In the genomic region with DNA sequence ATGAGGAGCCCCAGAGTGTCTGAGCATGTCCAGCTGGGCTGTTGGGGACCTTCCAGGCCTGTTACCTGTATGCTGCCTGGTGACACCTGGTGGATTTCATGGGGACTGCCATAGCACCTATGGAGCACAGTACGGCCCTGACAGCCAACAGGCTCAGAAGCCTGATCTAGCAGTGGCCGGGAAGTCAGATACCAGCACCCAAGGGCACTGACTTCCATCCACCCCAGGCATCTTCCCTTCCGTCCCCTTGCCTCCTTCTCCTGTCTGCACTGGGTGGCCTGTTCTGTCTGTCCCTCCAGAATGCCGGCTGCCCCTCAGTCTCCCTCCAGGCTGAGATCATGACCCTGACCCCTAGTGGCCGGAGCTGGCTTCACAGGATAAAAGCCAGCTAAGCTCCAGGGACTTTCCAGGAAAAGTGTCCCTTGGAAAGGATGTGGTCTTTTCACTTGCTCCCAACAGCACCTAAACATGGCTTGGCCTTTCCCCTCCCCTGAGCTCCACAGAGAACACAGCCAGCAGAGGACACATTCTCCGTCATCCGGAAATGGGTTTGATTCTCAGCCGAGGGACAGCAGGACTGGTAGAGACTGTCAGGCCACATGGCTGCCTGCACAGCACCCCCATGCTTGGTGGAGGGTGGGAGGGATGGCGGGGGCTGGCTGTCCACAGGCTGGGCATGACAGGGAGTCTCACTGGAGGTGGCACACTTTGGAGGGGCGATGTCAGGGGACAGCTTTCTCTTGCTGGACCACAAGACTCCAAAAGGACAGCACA, we compare ENCODE assay signal across 8 cellular contexts. TPM values are rescaled to one million over a fixed set of nuclear protein-coding genes. Genes with fewer than 3 reads are reported as not detected.
A peak's percentile ranks its signal among the peaks of the same experiment; 100 is the strongest.
DNase-seq lines count a peak whose midpoint lies in the region; ATAC-seq and TF ChIP-seq lines count a peak whose summit lies in the region.

No MANE protein-coding gene starts in this region.

- H3K9me2 ChIP-seq in neural cell (ENCODE audit: insufficient read depth, low read length) = no peaks in the 10 kb centered on the region

- peaks cover 14% of the 10 kb centered on the region for H3K4me1 Mint-ChIP-seq in activated CD8-positive, alpha-beta T cell treated with anti-CD3 and anti-CD28 coated beads, Interleukin-2, amount 10 ng/mL, durations not matched to agents 7 days and 5 days (ENCODE audit: low read depth)

- no peaks in the 10 kb centered on the region for H3K9me3 Mint-ChIP-seq in activated CD8-positive, alpha-beta T cell treated with anti-CD3 and anti-CD28 coated beads, Interleukin-2, amount 10 ng/mL, durations not matched to agents 7 days and 5 days (ENCODE audit: insufficient read depth)

- H3K36me3 ChIP-seq in neural cell (ENCODE audit: insufficient read depth, low read length) (no peaks in the 10 kb centered on the region), thymus (ENCODE audit: control insufficient read depth, insufficient read depth) (peaks cover 13% of the 10 kb centered on the region)

- H3K4me2 ChIP-seq in neural cell (ENCODE audit: low read length) = no peak overlapping the region

- no peaks in the 10 kb centered on the region for H3K27me3 ChIP-seq in neural cell (ENCODE audit: insufficient read depth, low read depth, low read length)
- H3K27me3 ChIP-seq in thymus (ENCODE audit: control insufficient read depth, insufficient read depth) = no peaks in the 10 kb centered on the region

- peak; percentile 87 for ATAC-seq in GM19397 (IDR thresholded peaks at IDR 0.05; ENCODE audit: unreplicated experiment)
- ATAC-seq in activated CD8-positive, alpha-beta T cell treated with anti-CD3 and anti-CD28 coated beads, Interleukin-2, amount 10 ng/mL, durations not matched to agents 7 days and 5 days = peak; percentile 84
- ATAC-seq in esophagus mucosa = peak; percentile 74

- no peaks in the 10 kb centered on the region for H3F3A ChIP-seq in neural cell (ENCODE audit: insufficient read depth, low read length, poor library complexity, severe bottlenecking)

- peak overlapping the region; percentile 20 for H3K9ac ChIP-seq in neural cell (ENCODE audit: low read length)

- peaks cover 23% of the 10 kb centered on the region for H3K36me3 Mint-ChIP-seq in activated CD8-positive, alpha-beta T cell treated with anti-CD3 and anti-CD28 coated beads, Interleukin-2, amount 10 ng/mL, durations not matched to agents 7 days and 5 days (ENCODE audit: low read depth)

- POLR2A ChIA-PET in activated CD8-positive, alpha-beta T cell treated with anti-CD3 and anti-CD28 coated beads, Interleukin-2, amount 10 ng/mL, durations not matched to agents 7 days and 5 days (lab: Charles Lee) = interaction anchor here (3.0 kb wide), 1 partner anchor 9 kb away, joined by 24 read pairs; a partner anchor contains a TSS

- H3K79me2 ChIP-seq in neural cell (replicated peaks; ENCODE audit: insufficient read depth, low read length) = no peaks in the 10 kb centered on the region

- H3K4me3 ChIP-seq in neural cell (ENCODE audit: low read length) (peak overlapping the region; percentile 52), thymus (ENCODE audit: low read length) (peak overlapping the region; percentile 28)

- 40% methylated on average over 10 of the region's 10 CpGs for WGBS in thymus

- CTCF ChIA-PET in activated CD8-positive, alpha-beta T cell treated with anti-CD3 and anti-CD28 coated beads, Interleukin-2, amount 10 ng/mL, durations not matched to agents 7 days and 5 days (lab: Charles Lee) = interaction anchor here (0.6 to 3.3 kb wide), 18 partner anchors 8 to 629 kb away, joined by 3 to 57 read pairs (median 4); a partner anchor contains a TSS

- no peak overlapping the region for H3K27ac ChIP-seq in neural cell (ENCODE audit: low read length)
- H3K27ac ChIP-seq in thymus (ENCODE audit: low read depth) = peak overlapping the region; percentile 8

- H3K27me3 Mint-ChIP-seq in activated CD8-positive, alpha-beta T cell treated with anti-CD3 and anti-CD28 coated beads, Interleukin-2, amount 10 ng/mL, durations not matched to agents 7 days and 5 days (ENCODE audit: low read depth) = peaks cover 5% of the 10 kb centered on the region

- H3K4me1 ChIP-seq in thymus (ENCODE audit: control insufficient read depth, insufficient read depth, low read length) = no peaks in the 10 kb centered on the region

- H3K9me3 ChIP-seq in neural cell (ENCODE audit: low read length) (no peaks in the 10 kb centered on the region), thymus (ENCODE audit: control insufficient read depth) (no peaks in the 10 kb centered on the region)

- in situ Hi-C loops in ACHN (cut with HindIII; ENCODE audit: low pct_ligation_motif_present, low pct_unique_long_range_greater_than_20kb, low sequenced_read_pairs) = no loop called here

- peak; percentile 76 for TF ChIP-seq RAD21 in neural cell (conservative IDR thresholded peaks at IDR 0.05)

- H3K27ac Mint-ChIP-seq in activated CD8-positive, alpha-beta T cell treated with anti-CD3 and anti-CD28 coated beads, Interleukin-2, amount 10 ng/mL, durations not matched to agents 7 days and 5 days = peak overlapping the region; percentile 5

- no peaks in the 10 kb centered on the region for H4K20me1 ChIP-seq in neural cell (ENCODE audit: insufficient read depth)

- TF ChIP-seq CTCF in neural cell (IDR thresholded peaks at IDR 0.05; ENCODE audit: poor library complexity, severe bottlenecking) = peak; percentile 100

- DNase-seq in ACHN (peak; percentile 62), HS-27A (ENCODE audit: low read depth) (peak; percentile 51), NCI-H1436 treated with DMSO at 0.1 percent for 48 hours (lab: John Stamatoyannopoulos, UW) (no peak)
- peak; percentile 83 for DNase-seq in activated CD8-positive, alpha-beta T cell treated with anti-CD3 and anti-CD28 coated beads, Interleukin-2, amount 10 ng/mL, durations not matched to agents 7 days and 5 days

- TF ChIP-seq EP300 in neural cell (conservative IDR thresholded peaks at IDR 0.05; ENCODE audit: poor library complexity, severe bottlenecking) = no peak

- H3K4me3 Mint-ChIP-seq in activated CD8-positive, alpha-beta T cell treated with anti-CD3 and anti-CD28 coated beads, Interleukin-2, amount 10 ng/mL, durations not matched to agents 7 days and 5 days = peak overlapping the region; percentile 29

- H2AFZ ChIP-seq in neural cell (ENCODE audit: low read depth, low read length) = no peak overlapping the region

TF ChIP-seq in neural cell, 6 proteins besides CTCF, POLR2A, EP300 and RAD21:
- TF ChIP-seq SMC3 (conservative IDR thresholded peaks at IDR 0.05; ENCODE audit: poor library complexity) (peak; percentile 97), POLR2AphosphoS5 (IDR thresholded peaks at IDR 0.05) (no peak), EZH2 (IDR thresholded peaks at IDR 0.05; ENCODE audit: borderline replicate concordance, insufficient read depth, low read length, poor library complexity, severe bottlenecking) (no peak)

RNA-seq across cellular contexts. Expression of a gene that starts 9.5 kb away (rescaled TPM):
- total RNA-seq in activated CD8-positive, alpha-beta T cell treated with anti-CD3 and anti-CD28 coated beads, Interleukin-2, amount 10 ng/mL, durations not matched to agents 7 days and 5 days = 1,000 to 10,000 TPM; 1,755 to 1,800 TPM
- 2,071 TPM for total RNA-seq in esophagus mucosa
- polyA plus RNA-seq in neural cell (2,425 and 2,561 TPM in 2 replicates), thymus (6,434 TPM)
- 689 and 810 TPM in 2 replicates for polyA minus RNA-seq in neural cell
